Comparison of ENCODE assay signal across 1 cellular context in the genomic region with DNA sequence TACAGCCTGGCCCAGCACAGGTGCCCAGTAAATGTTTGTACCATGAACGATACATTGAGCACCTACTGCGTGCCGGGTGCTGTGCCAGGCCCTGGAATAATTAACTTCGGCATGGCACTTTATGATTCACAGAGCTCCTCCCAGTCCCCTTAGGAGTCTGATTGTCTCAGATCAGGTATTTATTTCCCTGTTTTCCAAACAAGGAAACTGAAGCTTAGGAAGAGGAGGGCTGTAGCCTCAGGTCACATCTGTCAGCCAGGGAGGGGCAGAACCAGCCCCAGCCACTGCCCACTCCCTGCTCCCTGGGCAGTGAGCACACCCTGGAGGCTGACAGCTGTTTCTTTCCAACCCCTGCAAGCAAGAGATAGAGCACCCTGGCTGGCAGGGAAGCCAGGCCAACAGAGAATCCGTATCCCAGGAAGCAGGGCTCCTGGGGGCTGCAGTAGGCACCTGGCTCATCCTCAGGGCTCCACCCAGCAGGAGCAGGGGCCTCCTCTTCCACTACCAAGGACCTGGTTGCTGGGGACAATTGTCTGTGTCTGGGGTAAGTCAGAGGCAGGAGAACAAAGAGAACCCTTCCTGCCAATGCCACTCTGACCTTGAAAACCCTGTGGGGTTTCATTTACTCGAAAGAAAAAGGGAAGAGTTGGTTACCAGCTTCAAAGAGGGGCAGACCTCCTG.
TF ChIP-seq lines count a peak whose summit lies in the region.

No MANE protein-coding gene starts in this region.

TF ChIP-seq in IMR-90, 13 proteins besides CTCF, POLR2A, EP300 and RAD21 (continued from another document):
- TF ChIP-seq, protein P1, sequence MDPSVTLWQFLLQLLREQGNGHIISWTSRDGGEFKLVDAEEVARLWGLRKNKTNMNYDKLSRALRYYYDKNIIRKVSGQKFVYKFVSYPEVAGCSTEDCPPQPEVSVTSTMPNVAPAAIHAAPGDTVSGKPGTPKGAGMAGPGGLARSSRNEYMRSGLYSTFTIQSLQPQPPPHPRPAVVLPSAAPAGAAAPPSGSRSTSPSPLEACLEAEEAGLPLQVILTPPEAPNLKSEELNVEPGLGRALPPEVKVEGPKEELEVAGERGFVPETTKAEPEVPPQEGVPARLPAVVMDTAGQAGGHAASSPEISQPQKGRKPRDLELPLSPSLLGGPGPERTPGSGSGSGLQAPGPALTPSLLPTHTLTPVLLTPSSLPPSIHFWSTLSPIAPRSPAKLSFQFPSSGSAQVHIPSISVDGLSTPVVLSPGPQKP (IDR thresholded peaks at IDR 0.05; ENCODE audit: borderline replicate concordance, low read depth, low read length), result no peak
- TF ChIP-seq NFE2L2 (IDR thresholded peaks at IDR 0.05; ENCODE audit: low read depth, low read length), result no peak
- no peak for TF ChIP-seq RCOR1 (IDR thresholded peaks at IDR 0.05; ENCODE audit: insufficient replicate concordance, low read length)
- no peak for TF ChIP-seq MAZ (IDR thresholded peaks at IDR 0.05; ENCODE audit: borderline replicate concordance, low read depth, low read length)
- TF ChIP-seq SMC3 (IDR thresholded peaks at IDR 0.05; ENCODE audit: low read depth, low read length), result no peak
- no peak for TF ChIP-seq MXI1 (IDR thresholded peaks at IDR 0.05; ENCODE audit: borderline replicate concordance, low read depth, low read length)
- no peak for TF ChIP-seq FOS (IDR thresholded peaks at IDR 0.05; ENCODE audit: low read depth, low read length)
